ENCODE assay signal across 20 cellular contexts in the genomic region with DNA sequence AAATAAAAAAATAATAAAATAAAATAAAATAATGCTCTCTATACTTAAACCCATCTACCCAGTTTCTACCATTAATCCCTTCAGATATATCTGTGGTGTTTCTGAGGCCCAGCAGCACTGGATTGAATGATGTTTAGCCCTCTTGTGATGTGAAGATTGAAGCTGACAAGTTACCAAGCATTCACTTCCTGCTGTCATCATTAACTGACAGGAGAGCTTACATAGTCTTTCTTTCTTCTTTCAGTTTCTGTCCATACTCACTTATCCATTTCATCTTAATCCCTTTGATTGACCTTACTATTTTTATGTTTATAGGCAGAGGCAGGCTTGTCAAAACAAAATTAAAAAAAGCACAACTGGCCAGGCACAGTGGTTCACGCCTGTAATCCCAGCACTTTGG.
"Had no signal": no experiment of that assay in that cellular context is flagged by ENCODE, and none has a peak within 500 bp of the region (broad histone marks: within the 10 kb centered on the region; RNA-seq: fewer than 3 reads in every experiment).

No MANE protein-coding gene starts in this region.

- DNase-seq: activated CD4-positive, alpha-beta T cell treated with anti-CD3 and anti-CD28 coated beads for 36 hours; activated effector memory CD4-positive, alpha-beta T cell treated with Interleukin-2 at 50 U/mL for 16 hours; amniotic stem cell; effector CD4-positive, alpha-beta T cell; gastrocnemius medialis; heart left ventricle; kidney; left ventricle myocardium inferior; mammary epithelial cell; midbrain; occipital lobe; posterior cingulate gyrus; retina; stimulated activated CD4-positive, alpha-beta T cell treated with anti-CD3 and anti-CD28 coated beads, Interleukin-1b, Interleukin-23, amount 100 ng/mL, for 48 hours; stimulated activated naive CD8-positive, alpha-beta T cell treated with anti-CD3 and anti-CD28 coated beads, Interleukin-15, Interleukin-2, amounts not matched to agents 100 U/mL and 50 U/mL, for 24 hours; substantia nigra had no signal

- ATAC-seq: activated CD4-positive, alpha-beta T cell treated with anti-CD3 and anti-CD28 coated beads for 36 hours; esophagus mucosa; stimulated activated naive CD8-positive, alpha-beta T cell treated with anti-CD3 and anti-CD28 coated beads, Interleukin-15, Interleukin-2, amounts not matched to agents 100 U/mL and 50 U/mL, for 24 hours had no signal

- H3K27me3 Mint-ChIP-seq: activated CD4-positive, alpha-beta T cell treated with anti-CD3 and anti-CD28 coated beads for 36 hours; activated naive CD4-positive, alpha-beta T cell treated with anti-CD3 and anti-CD28 coated beads, Interleukin-2, amount 50 U/mL, for 24 hours had no signal

- H3K4me3 ChIP-seq: gastrocnemius medialis, heart left ventricle, left ventricle myocardium inferior, tibial nerve, vagina had no signal

- H3K9me3 Mint-ChIP-seq: activated naive CD4-positive, alpha-beta T cell treated with anti-CD3 and anti-CD28 coated beads, Interleukin-2, amount 50 U/mL, for 24 hours had no signal

- H3K4me3 Mint-ChIP-seq: activated CD4-positive, alpha-beta T cell treated with anti-CD3 and anti-CD28 coated beads for 36 hours; activated naive CD4-positive, alpha-beta T cell treated with anti-CD3 and anti-CD28 coated beads, Interleukin-2, amount 50 U/mL, for 24 hours had no signal

- H3K27me3 ChIP-seq: gastrocnemius medialis, heart left ventricle, tibial nerve, vagina had no signal

- H3K27ac Mint-ChIP-seq: activated CD4-positive, alpha-beta T cell treated with anti-CD3 and anti-CD28 coated beads for 36 hours; activated naive CD4-positive, alpha-beta T cell treated with anti-CD3 and anti-CD28 coated beads, Interleukin-2, amount 50 U/mL, for 24 hours had no signal

- H3K4me1 Mint-ChIP-seq: activated CD4-positive, alpha-beta T cell treated with anti-CD3 and anti-CD28 coated beads for 36 hours; activated naive CD4-positive, alpha-beta T cell treated with anti-CD3 and anti-CD28 coated beads, Interleukin-2, amount 50 U/mL, for 24 hours had no signal
